18 cellular contexts compared by ENCODE assay signal in the genomic region with DNA sequence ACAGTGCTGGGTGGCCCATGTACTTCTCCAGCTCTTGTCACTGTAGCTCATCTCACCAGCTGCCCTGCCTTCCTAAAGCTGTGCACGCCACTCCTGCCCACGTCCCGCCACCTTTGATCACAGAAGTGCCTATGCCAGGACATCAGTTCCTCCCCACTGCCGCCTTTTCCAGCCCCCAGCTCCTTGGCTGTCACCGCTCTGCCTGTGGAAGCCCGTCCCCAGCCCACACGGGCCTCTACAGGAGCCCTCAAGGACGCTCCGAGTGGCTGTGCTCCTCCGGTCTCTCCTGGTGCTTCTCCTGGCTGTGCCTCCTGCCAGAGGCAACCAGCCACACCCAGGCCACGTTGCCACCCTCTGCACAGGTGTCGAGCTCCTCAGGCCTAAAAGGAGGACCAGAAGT. TPM values are rescaled to one million over a fixed set of nuclear protein-coding genes. Genes with fewer than 3 reads are reported as not detected.
A peak's percentile ranks its signal among the peaks of the same experiment; 100 is the strongest.
DNase-seq lines count a peak whose midpoint lies in the region; ATAC-seq and TF ChIP-seq lines count a peak whose summit lies in the region.
"Had no signal": no experiment of that assay in that cellular context is flagged by ENCODE, and none has a peak within 500 bp of the region (broad histone marks: within the 10 kb centered on the region; RNA-seq: fewer than 3 reads in every experiment).

No MANE protein-coding gene starts in this region.

- no peak for ATAC-seq in left ventricle myocardium superior
- ATAC-seq: CD8-positive, alpha-beta T cell had no signal

- no peaks in the 10 kb centered on the region for H3K79me1 ChIP-seq in neuronal stem cell (ENCODE audit: low read depth, low read length)

- H3K36me3 ChIP-seq in neuronal stem cell (replicated peaks in 1 of 2; ENCODE audit: control insufficient read depth in 2 of 2, insufficient read depth in 2 of 2, low read length in 2 of 2): peaks cover 0 to 2% of the 10 kb centered on the region in 2 donors
- H3K36me3 ChIP-seq in suprapubic skin: no peaks in the 10 kb centered on the region

- WGBS in neuronal stem cell (ENCODE audit: extremely low coverage in 2 of 2, insufficient read length in 2 of 2, insufficient replicate concordance in 1 of 2), 2 donors: no CpG with 5 or more reads among the region's 12 CpGs
- 72% methylated on average over 11 of the region's 12 CpGs for WGBS in suprapubic skin

- peaks cover 19% of the 10 kb centered on the region for H3K27me3 Mint-ChIP-seq in activated naive CD4-positive, alpha-beta T cell treated with anti-CD3 and anti-CD28 coated beads, Interleukin-2, amount 10 ng/mL, durations not matched to agents 7 days and 5 days
- peaks cover 16% of the 10 kb centered on the region for H3K27me3 Mint-ChIP-seq in glutamatergic neuron (ENCODE audit: unreplicated experiment)

- no peaks in the 10 kb centered on the region for H3K9me3 Mint-ChIP-seq in activated naive CD4-positive, alpha-beta T cell treated with anti-CD3 and anti-CD28 coated beads, Interleukin-2, amount 10 ng/mL, durations not matched to agents 7 days and 5 days
- peaks cover 11% of the 10 kb centered on the region for H3K9me3 Mint-ChIP-seq in glutamatergic neuron (ENCODE audit: unreplicated experiment)
- H3K9me3 Mint-ChIP-seq: CD8-positive, alpha-beta T cell had no signal

- H2BK5ac ChIP-seq in neuronal stem cell (ENCODE audit: low read length): no peak overlapping the region

- no peak overlapping the region for H2BK15ac ChIP-seq in neuronal stem cell (ENCODE audit: low read length)

- no peak overlapping the region for H3K9ac ChIP-seq in neuronal stem cell (ENCODE audit: low read depth, low read length, poor library complexity)
- H3K9ac ChIP-seq: GM23248 had no signal

- H2BK12ac ChIP-seq in neuronal stem cell (ENCODE audit: low read length): no peak overlapping the region

- no peak overlapping the region for H3K14ac ChIP-seq in neuronal stem cell (ENCODE audit: low read length)

- no peak for DNase-seq in activated naive CD4-positive, alpha-beta T cell treated with anti-CD3 and anti-CD28 coated beads, Interleukin-2, amount 10 ng/mL, durations not matched to agents 7 days and 5 days
- no peak for DNase-seq in activated naive CD4-positive, alpha-beta T cell (lab: John Stamatoyannopoulos, UW)
- DNase-seq in glutamatergic neuron (no peak), neuronal stem cell (ENCODE audit: low spot score) (no peak), left ventricle myocardium superior (no peak), suprapubic skin (ENCODE audit: low spot score in 2 of 2) (no peak)
- no peak for DNase-seq in activated CD8-positive, alpha-beta memory T cell treated with anti-CD3 and anti-CD28 coated beads for 24 hours
- DNase-seq: C1 segment of cervical spinal cord; Caco-2; CD8-positive, alpha-beta T cell; DMS153; DND-41; GM23248; H7; HCEC 1CT had no signal

- no peak for TF ChIP-seq POLR2A in suprapubic skin (IDR thresholded peaks at IDR 0.05)

- H3K4me1 Mint-ChIP-seq in activated naive CD4-positive, alpha-beta T cell treated with anti-CD3 and anti-CD28 coated beads, Interleukin-2, amount 10 ng/mL, durations not matched to agents 7 days and 5 days: peaks cover 56% of the 10 kb centered on the region
- peaks cover 49% of the 10 kb centered on the region for H3K4me1 Mint-ChIP-seq in glutamatergic neuron (ENCODE audit: low read depth, unreplicated experiment)

- no peak overlapping the region for H4K8ac ChIP-seq in neuronal stem cell (ENCODE audit: low read depth, low read length)

- CTCF ChIA-PET in activated naive CD4-positive, alpha-beta T cell treated with anti-CD3 and anti-CD28 coated beads, Interleukin-2, amount 10 ng/mL, durations not matched to agents 7 days and 5 days (lab: Charles Lee): no interaction called here

- no peak overlapping the region for H4K91ac ChIP-seq in neuronal stem cell (ENCODE audit: low read depth, low read length, poor library complexity)

- no peaks in the 10 kb centered on the region for H3K9me3 ChIP-seq in neuronal stem cell (replicated peaks in 1 of 2; ENCODE audit: control insufficient read depth in 2 of 2, insufficient read depth in 1 of 2, low read depth in 1 of 2, low read length in 2 of 2)
- H3K9me3 ChIP-seq in suprapubic skin: no peaks in the 10 kb centered on the region
- H3K9me3 ChIP-seq: Caco-2 had no signal

- no peak for TF ChIP-seq EP300 in suprapubic skin (IDR thresholded peaks at IDR 0.05)

- H3K4me2 ChIP-seq in neuronal stem cell (ENCODE audit: insufficient read depth, low read length, poor library complexity, severe bottlenecking): no peak overlapping the region

- H3K4ac ChIP-seq in neuronal stem cell (ENCODE audit: low read length): no peak overlapping the region

- H3K4me3 Mint-ChIP-seq in activated naive CD4-positive, alpha-beta T cell treated with anti-CD3 and anti-CD28 coated beads, Interleukin-2, amount 10 ng/mL, durations not matched to agents 7 days and 5 days: no peak overlapping the region
- H3K4me3 Mint-ChIP-seq in glutamatergic neuron (ENCODE audit: unreplicated experiment): no peak overlapping the region
- H3K4me3 Mint-ChIP-seq: CD8-positive, alpha-beta T cell had no signal

- TF ChIP-seq CTCF in glutamatergic neuron (IDR thresholded peaks at IDR 0.05; ENCODE audit: partially characterized antibody, unreplicated experiment) (no peak), suprapubic skin (IDR thresholded peaks at IDR 0.05) (no peak)

- intact Hi-C loops in left ventricle myocardium superior (cut with micrococcal nuclease): no loop called here

- H3K36me3 Mint-ChIP-seq in activated naive CD4-positive, alpha-beta T cell treated with anti-CD3 and anti-CD28 coated beads, Interleukin-2, amount 10 ng/mL, durations not matched to agents 7 days and 5 days: no peaks in the 10 kb centered on the region
- peaks cover 9% of the 10 kb centered on the region for H3K36me3 Mint-ChIP-seq in glutamatergic neuron (ENCODE audit: unreplicated experiment)
- H3K36me3 Mint-ChIP-seq: CD8-positive, alpha-beta T cell had no signal

- peak overlapping the region; percentile 45 for H2AK5ac ChIP-seq in neuronal stem cell (ENCODE audit: low read depth, low read length)

- H2AFZ ChIP-seq in neuronal stem cell (ENCODE audit: low read length): no peak overlapping the region
- H2AFZ ChIP-seq: GM23248 had no signal

- H2BK120ac ChIP-seq in neuronal stem cell (ENCODE audit: low read depth, low read length): no peak overlapping the region

- peak overlapping the region; percentile 40 for H3K23ac ChIP-seq in neuronal stem cell (ENCODE audit: low read depth, low read length, poor library complexity)

- peak overlapping the region; percentile 35 for H3K18ac ChIP-seq in neuronal stem cell (ENCODE audit: low read length)

- H3K27ac ChIP-seq in neuronal stem cell (replicated peaks; ENCODE audit: low read length) (no peak overlapping the region), suprapubic skin (no peak overlapping the region)
- H3K27ac ChIP-seq: GM23248 had no signal

- H3K4me1 ChIP-seq in neuronal stem cell (ENCODE audit: control insufficient read depth in 2 of 2, insufficient read depth in 1 of 2, low read depth in 1 of 2, low read length in 2 of 2) (no peaks in the 10 kb centered on the region), suprapubic skin (no peaks in the 10 kb centered on the region)

- peak overlapping the region; percentile 13 for H3K27ac Mint-ChIP-seq in activated naive CD4-positive, alpha-beta T cell treated with anti-CD3 and anti-CD28 coated beads, Interleukin-2, amount 10 ng/mL, durations not matched to agents 7 days and 5 days
- H3K27ac Mint-ChIP-seq in glutamatergic neuron (ENCODE audit: unreplicated experiment): peak overlapping the region; percentile 75
- H3K27ac Mint-ChIP-seq: CD8-positive, alpha-beta T cell had no signal

- H3K27me3 ChIP-seq in neuronal stem cell (ENCODE audit: control insufficient read depth in 3 of 3, insufficient read depth in 3 of 3, low read depth in 1 of 3, low read length in 3 of 3): peaks cover 0 to 29% (median 0%) of the 10 kb centered on the region in 3 experiments
- peaks cover 14% of the 10 kb centered on the region for H3K27me3 ChIP-seq in suprapubic skin

- no peak overlapping the region for H3K4me3 ChIP-seq in neuronal stem cell (ENCODE audit: low read length in 2 of 2)
- no peak overlapping the region for H3K4me3 ChIP-seq in suprapubic skin
- H3K4me3 ChIP-seq: GM23248 had no signal

RNA-seq across cellular contexts. Expression of a gene that starts 19.3 kb away (rescaled TPM):
- 1.7 TPM for total RNA-seq in glutamatergic neuron (ENCODE audit: unreplicated experiment)
- 0.79 TPM for polyA plus RNA-seq in neuronal stem cell (2013, experiment 1 of 2)
- 1.1 TPM for polyA plus RNA-seq in neuronal stem cell (2013, experiment 2 of 2)
- 50.2 TPM for total RNA-seq in left ventricle myocardium superior
- total RNA-seq in suprapubic skin: 1 to 10 TPM; 1.3 to 9.7 (median 4.2) TPM
- total RNA-seq: A172, GM23248 had no signal

RNA-seq across cellular contexts. Expression of a gene that starts 38.6 kb away (rescaled TPM):
- total RNA-seq in glutamatergic neuron (ENCODE audit: unreplicated experiment) (2.3 TPM), left ventricle myocardium superior (4.9 TPM), suprapubic skin (10 to 100 TPM in 1 of 4 donors, 1 to 10 TPM in 3; 4.6 to 10.5 (median 6.1) TPM)
- 2.4 TPM for polyA plus RNA-seq in neuronal stem cell (2013, experiment 1 of 2)
- polyA plus RNA-seq in neuronal stem cell (2013, experiment 2 of 2): 2.7 TPM

RNA-seq across cellular contexts. Expression of a gene that starts 50.4 kb away (rescaled TPM):
- total RNA-seq in glutamatergic neuron (ENCODE audit: unreplicated experiment) (2.4 TPM), left ventricle myocardium superior (0.22 TPM), suprapubic skin (under 1 TPM in 1 of 4 donors, not detected in 3; 0.55 TPM)
- polyA plus RNA-seq in neuronal stem cell (2013, experiment 1 of 2): 0.08 TPM
- 0.04 TPM for polyA plus RNA-seq in neuronal stem cell (2013, experiment 2 of 2)
- total RNA-seq: A172, A673, Caco-2, GM23248, H7 had no signal
- polyA plus RNA-seq: BJ had no signal
